10 cellular contexts compared by ENCODE assay signal in genomic region chr15:63190993-63191392, GRCh38. TPM values are rescaled to one million over a fixed set of nuclear protein-coding genes. Genes with fewer than 3 reads are reported as not detected.
DNase-seq lines count a peak whose midpoint lies in the region; ATAC-seq and TF ChIP-seq lines count a peak whose summit lies in the region.
"Had no signal": no experiment of that assay in that cellular context is flagged by ENCODE, and none has a peak within 500 bp of the region (broad histone marks: within the 10 kb centered on the region; RNA-seq: fewer than 3 reads in every experiment).

No MANE protein-coding gene starts in this region.

- H3K9me3 ChIP-seq in HUES6 (ENCODE audit: control insufficient read depth, insufficient read depth, low read depth, low read length) (no peaks in the 10 kb centered on the region), breast epithelium (no peaks in the 10 kb centered on the region), HAP-1 (no peaks in the 10 kb centered on the region)

- peaks cover 57 to 77% (median 65%) of the 10 kb centered on the region in 3 donors for H3K4me1 Mint-ChIP-seq in naive B cell

- no peaks in the 10 kb centered on the region for H3K27me3 Mint-ChIP-seq in naive B cell

- H3K36me3 ChIP-seq in HUES6 (ENCODE audit: control insufficient read depth, insufficient read depth, low read length) (no peaks in the 10 kb centered on the region), breast epithelium (no peaks in the 10 kb centered on the region), HAP-1 (replicated peaks) (no peaks in the 10 kb centered on the region)

- peak overlapping the region; percentile 88 for H3K4me3 ChIP-seq in AG04449 (ENCODE audit: low read depth, low read length)
- peak overlapping the region; percentile 89 for H3K4me3 ChIP-seq in HUES6 (ENCODE audit: low read depth, low read length)
- H3K4me3 ChIP-seq in breast epithelium, result peak overlapping the region; percentile 80 to 87 (median 84)
- no peak overlapping the region for H3K4me3 ChIP-seq in HAP-1

- CTCF ChIA-PET in AG04449 (lab: Yijun Ruan, JAX), result interaction anchor here (1.0 to 1.4 kb wide), 2 partner anchors 17 to 42 kb away, joined by 3 read pairs; no protein-coding TSS in a partner anchor

- H3K4me1 ChIP-seq in HUES6 (ENCODE audit: control insufficient read depth, insufficient read depth, low read length) (peaks cover 27% of the 10 kb centered on the region), breast epithelium (no peaks in the 10 kb centered on the region), HAP-1 (peaks cover 24% of the 10 kb centered on the region)

- peak overlapping the region; percentile 96 to 100 (median 99) for H3K27ac Mint-ChIP-seq in naive B cell

- H3K27me3 ChIP-seq in HUES6 (ENCODE audit: control insufficient read depth, insufficient read depth, low read length), result no peaks in the 10 kb centered on the region
- no peaks in the 10 kb centered on the region for H3K27me3 ChIP-seq in breast epithelium
- no peaks in the 10 kb centered on the region for H3K27me3 ChIP-seq in HAP-1 (ENCODE audit: low read depth)

- POLR2A ChIA-PET in AG04449 (lab: Yijun Ruan, JAX), result no interaction called here

- no peaks in the 10 kb centered on the region for H3K9me3 Mint-ChIP-seq in naive B cell

- H3K4me3 Mint-ChIP-seq in naive B cell, result peak overlapping the region; percentile 91 to 100 (median 96)

- TF ChIP-seq CTCF in AG04449 (IDR thresholded peaks at IDR 0.05; ENCODE audit: insufficient read depth, low read length, missing control alignments) (no peak), breast epithelium (IDR thresholded peaks at IDR 0.05) (no peak)

- H3K27ac ChIP-seq in HUES6 (ENCODE audit: low read depth, low read length) (no peak overlapping the region), breast epithelium (peak overlapping the region in 1 of 2 donors; percentile 88)

- H3K9ac ChIP-seq in HUES6 (ENCODE audit: low read length), result no peak overlapping the region

- in situ Hi-C loops in HAP-1 (cut with MboI; ENCODE audit: low sequenced_read_pairs), result no loop called here

- no peak for TF ChIP-seq POLR2A in breast epithelium (IDR thresholded peaks at IDR 0.05)

- DNase-seq in AG04449 (ENCODE audit: low read depth, low spot score), result no peak
- DNase-seq in breast epithelium (ENCODE audit: low spot score in 2 of 2), result no peak
- DNase-seq in naive B cell, result no peak
- DNase-seq in SKM-1 (lab: John Stamatoyannopoulos, UW; ENCODE audit: unreplicated experiment), result no peak
- DNase-seq in NCI-H1092 treated with DMSO at 0.1 percent for 48 hours (lab: John Stamatoyannopoulos, UW), result no peak
- no peak for DNase-seq in HAP-1 (ENCODE audit: low spot score in 2 of 2)
- DNase-seq: left colon, NCI-H446 treated with DMSO at 0.1 percent for 48 hours had no signal

- no peaks in the 10 kb centered on the region for H3K36me3 Mint-ChIP-seq in naive B cell

- ATAC-seq in naive B cell (ENCODE audit: low read depth in 2 of 2), result no peak
- no peak for ATAC-seq in HG03045 (IDR thresholded peaks at IDR 0.05; ENCODE audit: unreplicated experiment)
- ATAC-seq: left colon had no signal

- intact Hi-C loops in breast epithelium (cut with DNase I; ENCODE audit: low total_unique reads), result no loop called here

RNA-seq across cellular contexts. Expression of gene RAB8B, which starts 1.6 kb away (rescaled TPM):
- 10 to 100 TPM; 31.3 to 46.2 (median 36.7) TPM for total RNA-seq in breast epithelium
- 10 to 100 TPM; 24.4 to 64.4 (median 58.6) TPM for polyA plus RNA-seq in naive B cell (ENCODE audit: low read depth in 6 of 6)

RNA-seq across cellular contexts. Expression of gene RPS27L, which starts 33.7 kb away (rescaled TPM):
- total RNA-seq in breast epithelium, result 100 to 1,000 TPM; 121 to 200 (median 152) TPM
- polyA plus RNA-seq in naive B cell (ENCODE audit: low read depth in 6 of 6), result 100 to 1,000 TPM in 5 of 6 donors, 10 to 100 TPM in 1; 87.2 to 215 (median 166) TPM
